11 cellular contexts compared by ENCODE assay signal in the genomic region with DNA sequence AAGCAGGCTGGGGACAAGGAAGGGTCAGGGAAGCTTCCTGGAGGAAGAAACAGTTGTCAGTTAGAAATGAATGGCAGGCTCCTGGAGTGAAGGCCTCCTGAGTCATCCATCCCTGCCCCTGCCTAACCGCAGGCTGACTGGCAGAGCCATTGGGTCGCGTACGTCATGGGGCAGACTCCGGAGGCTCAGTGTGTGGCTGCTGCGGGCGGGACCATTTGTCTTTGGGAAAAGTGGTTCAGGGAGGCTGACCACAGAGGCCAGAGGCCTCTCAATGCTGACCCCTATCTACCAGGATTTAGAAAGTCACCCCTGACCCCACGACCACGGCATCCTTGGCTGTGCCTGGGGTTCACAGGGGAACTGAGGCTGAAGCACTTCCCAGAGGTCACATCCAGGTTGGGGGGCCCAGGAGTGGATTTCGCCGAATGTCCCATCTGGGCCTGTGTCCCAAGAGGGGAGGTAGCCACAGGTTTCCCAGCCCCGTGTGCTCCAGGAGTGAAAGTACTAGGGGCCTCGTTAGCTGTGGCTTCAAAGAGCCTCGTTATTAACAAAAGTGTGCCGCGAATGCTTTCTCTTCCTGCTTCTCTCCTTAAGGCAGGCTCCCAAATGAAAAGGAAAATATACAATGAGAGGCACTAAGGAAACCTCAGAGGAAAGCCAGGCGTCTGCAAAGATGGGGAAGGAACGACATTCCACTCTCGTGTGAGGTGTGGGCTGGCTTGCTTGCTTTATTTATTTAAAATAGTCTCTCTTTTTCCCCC. TPM values are rescaled to one million over a fixed set of nuclear protein-coding genes. Genes with fewer than 3 reads are reported as not detected.
DNase-seq lines count a peak whose midpoint lies in the region; ATAC-seq and TF ChIP-seq lines count a peak whose summit lies in the region.
"Had no signal": no experiment of that assay in that cellular context is flagged by ENCODE, and none has a peak within 500 bp of the region (broad histone marks: within the 10 kb centered on the region; RNA-seq: fewer than 3 reads in every experiment).

No MANE protein-coding gene starts in this region.

- H3K27me3 Mint-ChIP-seq in activated T-cell treated with anti-CD3 and anti-CD28 coated beads, Interleukin-2, amount 50 U/mL, for 24 hours = no peaks in the 10 kb centered on the region

- no TSS peak for BruUV-seq in A673 (replicated peaks; lab: Mats Ljungman, UMichigan)

- H3K9me3 ChIP-seq in A673 (ENCODE audit: low read depth, low read length, poor library complexity, severe bottlenecking) = no peaks in the 10 kb centered on the region
- H3K9me3 ChIP-seq in adrenal gland (replicated peaks in 1 of 3) = no peaks in the 10 kb centered on the region

- no peak overlapping the region for H3K4me3 Mint-ChIP-seq in activated T-cell treated with anti-CD3 and anti-CD28 coated beads, Interleukin-2, amount 50 U/mL, for 24 hours

- POLR2A ChIA-PET in A673 (lab: Charles Lee; ENCODE audit: low non-redundant PET) = no interaction called here

- H3K9me3 Mint-ChIP-seq in activated T-cell treated with anti-CD3 and anti-CD28 coated beads, Interleukin-2, amount 50 U/mL, for 24 hours = no peaks in the 10 kb centered on the region

- TF ChIP-seq CTCF in A673 (conservative IDR thresholded peaks at IDR 0.05; ENCODE audit: low read depth, low read length) (no peak), adrenal gland (IDR thresholded peaks at IDR 0.05) (no peak), kidney epithelial cell (IDR thresholded peaks at IDR 0.05; ENCODE audit: insufficient read depth, low read length, poor library complexity, severe bottlenecking) (no peak)

- H3K27ac Mint-ChIP-seq in activated T-cell treated with anti-CD3 and anti-CD28 coated beads, Interleukin-2, amount 50 U/mL, for 24 hours = no peak overlapping the region

- ATAC-seq in GM21447 (IDR thresholded peaks at IDR 0.05; ENCODE audit: unreplicated experiment) = no peak

- H3K4me1 ChIP-seq in A673 (ENCODE audit: insufficient read depth, low read length, poor library complexity, severe bottlenecking) (peaks cover 60% of the 10 kb centered on the region), adrenal gland (replicated peaks in 1 of 2) (peaks cover 8 to 23% of the 10 kb centered on the region in 2 donors)

- no peak for TF ChIP-seq POLR2A in adrenal gland (IDR thresholded peaks at IDR 0.05)

- intact Hi-C loops in A673 (cut with micrococcal nuclease; ENCODE audit: unreplicated experiment) = no loop called here
- intact Hi-C loops in adrenal gland (cut with DNase I) = no loop called here

- H3K27ac ChIP-seq in A673 (ENCODE audit: low read depth, low read length, poor library complexity, severe bottlenecking) (peak overlapping the region; percentile 55), adrenal gland (peak overlapping the region in 1 of 5 donors; percentile 47)

- H3K36me3 ChIP-seq in A673 (ENCODE audit: insufficient read depth, low read length, poor library complexity, severe bottlenecking) (no peaks in the 10 kb centered on the region), adrenal gland (replicated peaks in 1 of 2) (no peaks in the 10 kb centered on the region), kidney epithelial cell (ENCODE audit: control insufficient read depth, insufficient read depth, low read length) (no peaks in the 10 kb centered on the region)

- DNase-seq in A673 (ENCODE audit: low spot score) (no peak), HPDE6-E6E7 (ENCODE audit: extremely low spot score) (peak; percentile 99), adrenal gland (peak; percentile 70 to 87 (median 84)), kidney epithelial cell (ENCODE audit: low read depth) (peak; percentile 74), SK-N-DZ (ENCODE audit: low spot score) (no peak), NCI-H774 (lab: John Stamatoyannopoulos, UW) (no peak)
- no peak for DNase-seq in activated T-cell treated with anti-CD3 and anti-CD28 coated beads, Interleukin-2, amount 50 U/mL, for 24 hours
- DNase-seq: DMS153 had no signal

- 53 to 63% (median 62%) methylated on average over 15 to 19 of the region's 19 CpGs for WGBS in adrenal gland, 4 donors

- H3K4me3 ChIP-seq in A673 (ENCODE audit: low read depth, low read length, poor library complexity, severe bottlenecking) = no peak overlapping the region
- no peak overlapping the region for H3K4me3 ChIP-seq in adrenal gland
- no peak overlapping the region for H3K4me3 ChIP-seq in kidney epithelial cell (ENCODE audit: low read depth, low read length)

- H3K4me1 Mint-ChIP-seq in activated T-cell treated with anti-CD3 and anti-CD28 coated beads, Interleukin-2, amount 50 U/mL, for 24 hours (ENCODE audit: low read depth) = peaks cover 3% of the 10 kb centered on the region

- CTCF ChIA-PET in A673 (lab: Charles Lee) = no interaction called here

- H3K27me3 ChIP-seq in A673 (replicated peaks; ENCODE audit: insufficient read depth, low read depth, low read length, poor library complexity) (no peaks in the 10 kb centered on the region), adrenal gland (no peaks in the 10 kb centered on the region), kidney epithelial cell (ENCODE audit: control insufficient read depth, insufficient read depth, low read length) (peaks cover 53% of the 10 kb centered on the region)

- H3K36me3 Mint-ChIP-seq in activated T-cell treated with anti-CD3 and anti-CD28 coated beads, Interleukin-2, amount 50 U/mL, for 24 hours (ENCODE audit: low read depth) = no peaks in the 10 kb centered on the region

RNA-seq across cellular contexts. Expression of a gene that starts 58.9 kb away (rescaled TPM):
- 0.45 and 1.9 TPM in 2 replicates for total RNA-seq in A673 (2021)
- 10 to 100 TPM in 1 of 8 donors, 1 to 10 TPM in 2, under 1 TPM in 1, not detected in 4; 0.69 to 11.1 (median 4.7) TPM for total RNA-seq in adrenal gland
- 1 to 10 TPM in 2 of 3 donors, under 1 TPM in 1; 0.54 to 5.0 (median 2.4) TPM for polyA plus RNA-seq in adrenal gland
- total RNA-seq in kidney epithelial cell = 0.13 and 0.14 TPM in 2 replicates
- 1.1 and 2.5 TPM in 2 replicates for polyA plus RNA-seq in SK-N-DZ (2014; cell fraction: cytosol; rRNA removed)
- polyA plus RNA-seq in SK-N-DZ (2014; cell fraction: nucleus; rRNA removed) = 0.72 and 1.4 TPM in 2 replicates
- total RNA-seq: glomerular endothelial cell; T-helper 2 cell treated with Interferon-gamma antibody and Interleukin-4, amounts not matched to agents 100 ng/mL and 5 ng/mL, for 36 hours had no signal

Comparison
In these comparisons a context has a peak if more than half of its experiments do, and no peak if none do; other contexts are left out.
1. DNase-seq: peak in HPDE6-E6E7 (single experiment), adrenal gland (7 of 7) and kidney epithelial cell (single experiment); none in A673 (single experiment), SK-N-DZ (single experiment), activated T-cell treated with anti-CD3 and anti-CD28 coated beads, Interleukin-2, amount 50 U/mL, for 24 hours (single experiment) and NCI-H774 (single experiment).